In the genomic region with DNA sequence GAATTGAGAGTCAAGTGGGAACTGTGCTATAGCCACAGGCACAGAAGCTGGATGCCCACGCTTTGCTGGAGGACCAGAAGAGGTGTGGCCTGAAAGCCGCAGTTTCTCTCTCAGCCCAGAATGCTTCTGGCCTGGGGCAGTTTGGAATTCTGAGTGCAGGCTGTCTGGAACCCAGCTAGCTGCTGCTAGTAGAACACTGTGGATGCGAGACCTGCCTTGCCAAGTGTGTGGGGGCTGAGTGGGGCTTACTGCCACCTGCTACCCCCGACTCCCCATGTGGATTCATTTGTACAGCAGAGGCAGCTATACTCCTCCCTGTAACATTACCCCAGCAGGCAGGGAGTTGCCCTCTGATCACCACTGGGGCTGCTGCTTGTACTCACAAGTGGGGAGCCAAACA, we compare ENCODE assay signal across 21 cellular contexts. TPM values are rescaled to one million over a fixed set of nuclear protein-coding genes. Genes with fewer than 3 reads are reported as not detected.
A peak's percentile ranks its signal among the peaks of the same experiment; 100 is the strongest.
DNase-seq lines count a peak whose midpoint lies in the region; TF ChIP-seq lines count a peak whose summit lies in the region.
"Had no signal": no experiment of that assay in that cellular context is flagged by ENCODE, and none has a peak within 500 bp of the region (broad histone marks: within the 10 kb centered on the region; RNA-seq: fewer than 3 reads in every experiment).

No MANE protein-coding gene starts in this region.

- H3K4me1 ChIP-seq in BE2C, result no peaks in the 10 kb centered on the region
- H3K4me1 ChIP-seq: A549 had no signal

- H3K9me3 ChIP-seq in BE2C (no peaks in the 10 kb centered on the region), KOPT-K1 (ENCODE audit: insufficient read depth, low read length, poor library complexity, severe bottlenecking) (no peaks in the 10 kb centered on the region)
- H3K9me3 ChIP-seq: A549, BLaER1 had no signal

- intact Hi-C loops in posterior vena cava (cut with DNase I), result loop anchor here in 1 of 2 donors (10.0 kb wide), 1 partner anchor 58 kb away; no protein-coding TSS in a partner anchor

- no peak for TF ChIP-seq CTCF in BE2C (IDR thresholded peaks at IDR 0.05; ENCODE audit: low read depth, low read length)

- H3K36me3 ChIP-seq in BE2C (peaks cover 31% of the 10 kb centered on the region), KOPT-K1 (ENCODE audit: insufficient read depth, low read length) (peaks cover 22% of the 10 kb centered on the region)

- H3K4me3 ChIP-seq in BE2C (ENCODE audit: low read depth, low read length), result no peak overlapping the region
- H3K4me3 ChIP-seq: A549, BLaER1 had no signal

- DNase-seq in BE2C (peak; percentile 27), islet precursor cell (peak; percentile 69), posterior vena cava (ENCODE audit: low spot score) (peak; percentile 76), NCI-H82 (lab: John Stamatoyannopoulos, UW) (no peak), SIG-M5 treated with dmso at 0.1 percent for 504 hours (lab: John Stamatoyannopoulos, UW; ENCODE audit: unreplicated experiment) (no peak), NCI-H2107 treated with DMSO at 0.1 percent for 48 hours (lab: John Stamatoyannopoulos, UW; ENCODE audit: unreplicated experiment) (no peak), SHP77 (lab: John Stamatoyannopoulos, UW) (no peak)
- DNase-seq: CD4-positive, alpha-beta T cell; COR-L47; DMS79; HCEC 1CT; IMR-90; Karpas-422; MV-4-11; NCI-H1694 treated with DMSO at 0.1 percent for 48 hours; NCI-H2081 treated with DMSO at 0.1 percent for 48 hours; NCI-H446 treated with DMSO at 0.1 percent for 48 hours had no signal

- peak overlapping the region; percentile 80 for H3K27ac ChIP-seq in KOPT-K1 (ENCODE audit: low read depth, low read length, poor library complexity, severe bottlenecking)
- H3K27ac ChIP-seq: A549, BLaER1 had no signal

- no peaks in the 10 kb centered on the region for H3K27me3 ChIP-seq in BE2C
- H3K27me3 ChIP-seq: BLaER1 had no signal

RNA-seq across cellular contexts. Expression of a gene that starts 12.2 kb away (rescaled TPM):
- polyA plus RNA-seq in BE2C (2012; ENCODE audit: insufficient read depth, insufficient read length, low read depth), result 12.0 TPM
- total RNA-seq in posterior vena cava, result 100 to 1,000 TPM; 216 to 406 TPM
- total RNA-seq: OCI-LY7 had no signal

Comparison
In these comparisons a context has a peak if more than half of its experiments do, and no peak if none do; other contexts are left out.
1. DNase-seq: peak in BE2C (single experiment), islet precursor cell (single experiment) and posterior vena cava (single experiment); none in NCI-H82 (single experiment), SIG-M5 treated with dmso at 0.1 percent for 504 hours (single experiment), NCI-H2107 treated with DMSO at 0.1 percent for 48 hours (single experiment) and SHP77 (0 of 2).